ENCODE assay signal across 8 cellular contexts in genomic region chr10:103192451-103193106, GRCh38. TPM values are rescaled to one million over a fixed set of nuclear protein-coding genes. Genes with fewer than 3 reads are reported as not detected.
A peak's percentile ranks its signal among the peaks of the same experiment; 100 is the strongest.
DNase-seq lines count a peak whose midpoint lies in the region; ATAC-seq, FAIRE-seq and TF ChIP-seq lines count a peak whose summit lies in the region.

No MANE protein-coding gene starts in this region.

- intact Hi-C loops in left ventricle myocardium superior (cut with micrococcal nuclease), result no loop called here
- intact Hi-C loops in prostate gland (cut with DNase I), result loop anchor here (2.0 to 5.0 kb wide), 3 partner anchors 40 to 274 kb away; partner anchors contain the start of gene CNNM2

- H3F3A ChIP-seq in GM23248 (ENCODE audit: insufficient read depth), result peaks cover 14% of the 10 kb centered on the region; the same call in 1 of the 2 replicates

- peak overlapping the region; percentile 85 for H2AFZ ChIP-seq in GM23248

- peak overlapping the region; percentile 98 for H3K4me2 ChIP-seq in GM23248 (ENCODE audit: unreplicated experiment)

- peak overlapping the region; percentile 98 for H3K9ac ChIP-seq in GM23248

- H3K27me3 ChIP-seq in GM23248 (replicated peaks; ENCODE audit: insufficient read depth) (no peaks in the 10 kb centered on the region), prostate gland (replicated peaks; ENCODE audit: insufficient read depth) (no peaks in the 10 kb centered on the region)

- no peaks in the 10 kb centered on the region for H3K9me2 ChIP-seq in GM23248 (ENCODE audit: insufficient read depth)

- H4K20me1 ChIP-seq in GM23248 (ENCODE audit: insufficient read depth), result peaks cover 5% of the 10 kb centered on the region; the same call in 1 of the 2 replicates

- H3K79me2 ChIP-seq in GM23248 (ENCODE audit: insufficient read depth), result peaks cover 53% of the 10 kb centered on the region

- peak; percentile 70 for ATAC-seq in left ventricle myocardium superior

- peak; percentile 17 for FAIRE-seq in urothelium cell line (lab: Jason Lieb, UNC)

- DNase-seq in GF-D8 (lab: John Stamatoyannopoulos, UW) (peak; percentile 85), GM23248 (peak; percentile 92), LoVo (ENCODE audit: low spot score) (peak; percentile 56), T follicular helper cell (ENCODE audit: low read depth) (peak; percentile 38), amygdala (lab: John Stamatoyannopoulos, UW) (peak in 52 of 56 donors; percentile 5 to 80 (median 62)), left ventricle myocardium superior (peak; percentile 90), prostate gland (ENCODE audit: low spot score) (peak; percentile 58), urothelium cell line (ENCODE audit: low spot score) (peak; percentile 69)

- TF ChIP-seq POLR2A in prostate gland (IDR thresholded peaks at IDR 0.05), result peak; percentile 21

- H3K36me3 ChIP-seq in GM23248 (ENCODE audit: low read depth), result no peaks in the 10 kb centered on the region
- no peaks in the 10 kb centered on the region for H3K36me3 ChIP-seq in prostate gland

- 1 to 2% methylated on average over 43 to 47 of the region's 62 CpGs for WGBS in GM23248 (ENCODE audit: low coverage in 1 of 2, low lambda C conversion rate in 2 of 2, missing lambda C conversion rate in 2 of 2), 2 experiments
- under 1% methylated on average over 61 of the region's 62 CpGs for WGBS in prostate gland

- H3K9me3 ChIP-seq in GM23248 (ENCODE audit: low read depth), result no peaks in the 10 kb centered on the region
- no peaks in the 10 kb centered on the region for H3K9me3 ChIP-seq in prostate gland

- H3K4me1 ChIP-seq in GM23248 (ENCODE audit: insufficient read depth) (peaks cover 33% of the 10 kb centered on the region), prostate gland (replicated peaks) (no peaks in the 10 kb centered on the region)

- H3K4me3 ChIP-seq in GM23248 (peak overlapping the region; percentile 84), prostate gland (peak overlapping the region; percentile 99)

- in situ Hi-C loops in GM23248 (cut with MboI), result no loop called here

- H3K27ac ChIP-seq in GM23248 (peak overlapping the region; percentile 91), prostate gland (peak overlapping the region; percentile 96 to 97)

- TF ChIP-seq CTCF in prostate gland (IDR thresholded peaks at IDR 0.05), result peak in 1 of 4 experiments; percentile 1

RNA-seq across cellular contexts. Expression of gene NT5C2, which starts 0.5 kb away (rescaled TPM):
- total RNA-seq in GM23248 (2014; rRNA removed; shearing (Covaris generic)), result 69.0 and 99.7 TPM in 2 replicates
- polyA plus RNA-seq in GM23248 (2016; fragmentation: Nextera tagmentation; extraction: Ambion mirVana), result 52.6 and 58.2 TPM in 2 replicates
- total RNA-seq in left ventricle myocardium superior, result 39.3 TPM
- 100 to 1,000 TPM in 1 of 2 donors, 10 to 100 TPM in 1; 88.4 to 112 TPM for total RNA-seq in prostate gland

RNA-seq across cellular contexts. Expression of gene RPEL1, which starts 53.1 kb away (rescaled TPM):
- not detected in 2 replicates for total RNA-seq in GM23248 (2014; rRNA removed; shearing (Covaris generic))
- polyA plus RNA-seq in GM23248 (2016; fragmentation: Nextera tagmentation; extraction: Ambion mirVana), result 0.09 TPM in 1 of 2 replicates, not detected in the other
- total RNA-seq in left ventricle myocardium superior (not detected), prostate gland (not detected)

Comparison
In these comparisons a context has a peak if more than half of its experiments do, and no peak if none do; other contexts are left out.
1. Peak in every context shown above with its lines: DNase-seq, ATAC-seq, H3K4me3 ChIP-seq and H3K27ac ChIP-seq.
2. DNase-seq: peak in every context shown above with its lines; median percentile 92 in GM23248; 90 in left ventricle myocardium superior; 85 in GF-D8; 69 in urothelium cell line; 62 in amygdala; 58 in prostate gland; 56 in LoVo; 38 in T follicular helper cell.